In genomic region chr10:71728218-71728737, GRCh38 we compare ENCODE assay signal across 10 cellular contexts. TPM values are rescaled to one million over a fixed set of nuclear protein-coding genes. Genes with fewer than 3 reads are reported as not detected.
DNase-seq lines count a peak whose midpoint lies in the region; ATAC-seq and TF ChIP-seq lines count a peak whose summit lies in the region.
"Had no signal": no experiment of that assay in that cellular context is flagged by ENCODE, and none has a peak within 500 bp of the region (broad histone marks: within the 10 kb centered on the region; RNA-seq: fewer than 3 reads in every experiment).

No MANE protein-coding gene starts in this region.

- DNase-seq in T-helper 17 cell (no peak), left lung (no peak), HEK293T (ENCODE audit: extremely low spot score) (no peak), GM10266 (ENCODE audit: extremely low spot score) (no peak), AML-193 (lab: John Stamatoyannopoulos, UW) (no peak)
- DNase-seq in activated CD4-positive, alpha-beta T cell treated with anti-CD3 and anti-CD28 coated beads, Interleukin-2, amount 50 U/mL, for 48 hours = no peak

- no peaks in the 10 kb centered on the region for H3K27me3 ChIP-seq in left lung

- H3K4me1 ChIP-seq in left lung = peaks cover 20 to 65% of the 10 kb centered on the region in 2 donors

- peaks cover 56% of the 10 kb centered on the region for H3K4me1 Mint-ChIP-seq in T-helper 17 cell

- no peaks in the 10 kb centered on the region for H3K27me3 Mint-ChIP-seq in T-helper 17 cell

- H3K4me3 ChIP-seq in left lung = no peak overlapping the region

- POLR2A ChIA-PET in HEK293T (lab: Yijun Ruan, JAX) = no interaction called here

- peak overlapping the region; percentile 63 to 95 for H3K27ac ChIP-seq in left lung

- ATAC-seq in GM19023 (IDR thresholded peaks at IDR 0.05; ENCODE audit: unreplicated experiment) (peak; percentile 37), HG02938 (IDR thresholded peaks at IDR 0.05; ENCODE audit: unreplicated experiment) (peak; percentile 15), T-helper 17 cell (no peak), left lung (peak; percentile 14)

- CTCF ChIA-PET in HEK293T (lab: Yijun Ruan, JAX) = interaction anchor here (1.2 to 1.3 kb wide), 2 partner anchors 11 to 29 kb away, joined by 3 to 4 read pairs; no protein-coding TSS in a partner anchor

- no peaks in the 10 kb centered on the region for H3K36me3 ChIP-seq in left lung

- TF ChIP-seq CTCF in left lung (IDR thresholded peaks at IDR 0.05) = no peak
- TF ChIP-seq CTCF in GM10266 (IDR thresholded peaks at IDR 0.05; ENCODE audit: control insufficient read depth, insufficient read depth, low read depth, missing control alignments) = no peak

- intact Hi-C loops in left lung (cut with DNase I) = no loop called here

- H3K4me3 Mint-ChIP-seq in T-helper 17 cell = peak overlapping the region; percentile 56

- no peaks in the 10 kb centered on the region for H3K9me3 ChIP-seq in T-helper 17 cell (ENCODE audit: control insufficient read depth, low read length, poor library complexity, severe bottlenecking)
- H3K9me3 ChIP-seq in left lung = no peaks in the 10 kb centered on the region

- peak overlapping the region; percentile 94 for H3K27ac Mint-ChIP-seq in T-helper 17 cell

- H3K36me3 Mint-ChIP-seq in T-helper 17 cell (ENCODE audit: low read depth) = peaks cover 3% of the 10 kb centered on the region

TF ChIP-seq in HEK293T, 16 proteins besides CTCF, POLR2A, EP300 and RAD21:
- TF ChIP-seq SP1 (IDR thresholded peaks at IDR 0.05) (no peak), ZNF384 (IDR thresholded peaks at IDR 0.05) (no peak), SUZ12 (IDR thresholded peaks at IDR 0.05) (no peak), ARNT (IDR thresholded peaks at IDR 0.05) (no peak), FOXA1 (IDR thresholded peaks at IDR 0.05) (no peak), FOXK2 (IDR thresholded peaks at IDR 0.05) (no peak), HDGF (IDR thresholded peaks at IDR 0.05; ENCODE audit: borderline replicate concordance) (no peak), PKNOX1 (IDR thresholded peaks at IDR 0.05) (no peak), FOXM1 (IDR thresholded peaks at IDR 0.05; ENCODE audit: borderline replicate concordance) (no peak), CTBP1 (IDR thresholded peaks at IDR 0.05; ENCODE audit: borderline replicate concordance) (no peak), LEF1 (IDR thresholded peaks at IDR 0.05; ENCODE audit: borderline replicate concordance) (no peak), ELF4 (IDR thresholded peaks at IDR 0.05) (no peak), BHLHE40 (IDR thresholded peaks at IDR 0.05; ENCODE audit: borderline replicate concordance) (no peak), NFRKB (IDR thresholded peaks at IDR 0.05) (no peak), L3MBTL2 (conservative IDR thresholded peaks at IDR 0.05) (no peak), TARDBP (IDR thresholded peaks at IDR 0.05) (no peak)

RNA-seq across cellular contexts. Expression of gene C10orf105, which starts 8.7 kb away (rescaled TPM):
- total RNA-seq in T-helper 17 cell (under 1 TPM; 0.31 to 0.37 TPM), left lung (1 to 10 TPM in 1 of 2 donors, under 1 TPM in 1; 0.17 to 1.0 TPM)
- total RNA-seq: glomerular endothelial cell, NCI-H460 had no signal

RNA-seq across cellular contexts. Expression of gene VSIR, which starts 45.0 kb away (rescaled TPM):
- 100 to 1,000 TPM; 119 to 124 TPM for total RNA-seq in T-helper 17 cell
- total RNA-seq in left lung = 100 to 1,000 TPM in 1 of 2 donors, 10 to 100 TPM in 1; 46.7 to 133 TPM
